29 cellular contexts compared by ENCODE assay signal in the genomic region with DNA sequence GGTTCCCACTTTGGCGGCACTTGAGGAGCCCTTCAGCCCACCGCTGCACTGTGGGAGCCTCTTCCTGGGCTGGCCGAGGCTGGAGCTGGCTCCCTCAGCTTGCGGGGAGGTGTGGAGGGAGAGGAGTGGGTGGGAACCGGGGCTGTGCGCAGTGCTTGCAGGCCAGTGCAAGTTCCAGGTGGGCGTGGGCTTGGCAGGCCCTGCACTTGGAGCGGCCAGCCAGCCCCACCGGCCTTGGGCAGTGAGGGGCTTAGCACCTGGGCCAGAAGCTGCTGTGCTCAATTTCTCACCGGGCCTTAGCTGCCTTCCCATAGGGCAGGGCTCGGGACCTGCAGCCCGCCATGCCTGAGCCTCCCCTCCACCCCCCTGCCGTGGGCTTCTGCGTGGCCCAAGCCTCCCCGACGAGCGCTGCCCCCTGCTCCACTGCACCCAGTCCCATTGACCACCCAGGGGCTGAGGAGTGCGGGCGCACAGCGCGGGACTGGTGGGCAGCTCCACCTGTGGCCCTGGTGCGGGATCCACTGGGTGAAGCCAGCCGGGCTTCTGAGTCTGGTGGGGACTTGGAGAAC.
"Had no signal": no experiment of that assay in that cellular context is flagged by ENCODE, and none has a peak within 500 bp of the region (broad histone marks: within the 10 kb centered on the region; RNA-seq: fewer than 3 reads in every experiment).

No MANE protein-coding gene starts in this region.

- H3K27ac Mint-ChIP-seq: dendritic cell treated with granulocyte-macrophage colony-stimulating factor and Interleukin-4, amounts not matched to agents 40 ng/mL and 50 ng/mL, for 4 days; effector memory CD8-positive, alpha-beta T cell; endodermal cell had no signal

- H3K27ac ChIP-seq: colonic mucosa, coronary artery, dorsolateral prefrontal cortex, epithelial cell of prostate, esophagus muscularis mucosa, esophagus squamous epithelium, foreskin keratinocyte, gastrocnemius medialis, gastroesophageal sphincter, heart left ventricle, heart right ventricle had no signal

- H3K4me3 ChIP-seq: colonic mucosa, coronary artery, dorsolateral prefrontal cortex, esophagus muscularis mucosa, esophagus squamous epithelium, gastrocnemius medialis, gastroesophageal sphincter, heart left ventricle, heart right ventricle had no signal

- H3K36me3 ChIP-seq: colonic mucosa, esophagus muscularis mucosa, esophagus squamous epithelium, gastrocnemius medialis, gastroesophageal sphincter, heart left ventricle, heart right ventricle had no signal

- H3K9me3 Mint-ChIP-seq: effector memory CD8-positive, alpha-beta T cell had no signal

- H3K4me1 ChIP-seq: colonic mucosa, esophagus muscularis mucosa, esophagus squamous epithelium, foreskin keratinocyte, gastrocnemius medialis, gastroesophageal sphincter, heart left ventricle, heart right ventricle had no signal

- H3K9me3 ChIP-seq: colonic mucosa, esophagus squamous epithelium, gastrocnemius medialis, gastroesophageal sphincter, heart left ventricle had no signal

- H3K4me3 Mint-ChIP-seq: dendritic cell treated with granulocyte-macrophage colony-stimulating factor and Interleukin-4, amounts not matched to agents 40 ng/mL and 50 ng/mL, for 4 days; effector memory CD8-positive, alpha-beta T cell; endodermal cell had no signal

- DNase-seq: colonic mucosa; cortex of kidney; dermis blood vessel endothelial cell; dorsolateral prefrontal cortex; effector CD4-positive, alpha-beta T cell; effector CD8-positive, alpha-beta T cell; effector memory CD4-positive, alpha-beta T cell; effector memory CD8-positive, alpha-beta T cell; endodermal cell; erythroblast; esophagus squamous epithelium; foreskin fibroblast; foreskin keratinocyte; foreskin melanocyte; gastrocnemius medialis; glutamatergic neuron; head of caudate nucleus; heart right ventricle had no signal

- FAIRE-seq: colon, endometrium, endothelial cell of umbilical vein, frontal cortex had no signal

- H3K4me1 Mint-ChIP-seq: endodermal cell had no signal

- ATAC-seq: effector memory CD8-positive, alpha-beta T cell; esophagus mucosa; foreskin keratinocyte; gastrocnemius medialis; gastroesophageal sphincter; heart left ventricle; heart right ventricle had no signal
